Comparison of ENCODE assay signal across 30 cellular contexts in genomic region chr4:30653291-30653690, GRCh38.
"Had no signal": no experiment of that assay in that cellular context is flagged by ENCODE, and none has a peak within 500 bp of the region (broad histone marks: within the 10 kb centered on the region; RNA-seq: fewer than 3 reads in every experiment).

No MANE protein-coding gene starts in this region.

- DNase-seq: activated CD4-positive, alpha-beta memory T cell treated with anti-CD3 and anti-CD28 coated beads, Interleukin-2, amount 10 ng/mL, durations not matched to agents 7 days and 5 days; activated CD4-positive, alpha-beta T cell treated with anti-CD3 and anti-CD28 coated beads for 36 hours; activated CD4-positive, alpha-beta T cell treated with anti-CD3 and anti-CD28 coated beads, Interleukin-2, amount 10 ng/mL, durations not matched to agents 24 days and 14 days; activated CD4-positive, CD25-positive, alpha-beta regulatory T cell; activated CD4-positive, CD25-positive, alpha-beta regulatory T cell treated with anti-CD3 and anti-CD28 coated beads, Interleukin-2, amount 50 U/mL, for 72 hours; activated CD8-positive, alpha-beta memory T cell treated with anti-CD3 and anti-CD28 coated beads, Interleukin-2, amount 50 U/mL, for 48 hours; activated gamma-delta T cell; activated naive CD4-positive, alpha-beta T cell; activated naive CD4-positive, alpha-beta T cell treated with anti-CD3 and anti-CD28 coated beads, Interleukin-2, amount 10 ng/mL, durations not matched to agents 7 days and 5 days; activated naive CD8-positive, alpha-beta T cell treated with anti-CD3 and anti-CD28 coated beads, Interleukin-2, amount 10 ng/mL, durations not matched to agents 7 days and 5 days; activated T-cell treated with anti-CD3 and anti-CD28 coated beads for 4 hours; activated T-cell treated with anti-CD3 and anti-CD28 coated beads, Interleukin-2, amount 50 U/mL, for 24 hours; activated T-cell treated with anti-CD3 and anti-CD28 coated beads, Interleukin-2, amount 50 U/mL, for 72 hours; amygdala; aorta; body of pancreas; central memory CD4-positive, alpha-beta T cell; cerebellar nuclear complex; colonic mucosa; effector memory CD4-positive, alpha-beta T cell; endodermal cell; erythroblast; foreskin melanocyte; head of caudate nucleus; T-helper 1 cell; T-helper 17 cell; T1000; WERI-Rb-1 had no signal

- H3K4me3 ChIP-seq: body of pancreas, cardiac muscle cell, colonic mucosa, esophagus muscularis mucosa had no signal

- H3K9me3 ChIP-seq: body of pancreas, colonic mucosa, esophagus muscularis mucosa had no signal

- H3K36me3 ChIP-seq: cardiac muscle cell, colonic mucosa, esophagus muscularis mucosa, WERI-Rb-1 had no signal

- H3K27ac ChIP-seq: body of pancreas, cardiac muscle cell, colonic mucosa, esophagus muscularis mucosa, WERI-Rb-1 had no signal

- H3K4me1 ChIP-seq: body of pancreas, colonic mucosa, esophagus muscularis mucosa had no signal

- H3K27me3 ChIP-seq: body of pancreas, cardiac muscle cell, colonic mucosa, esophagus muscularis mucosa had no signal
